Comparison of ENCODE assay signal across 8 cellular contexts in genomic region chr11:1693327-1694063, GRCh38. TPM values are rescaled to one million over a fixed set of nuclear protein-coding genes. Genes with fewer than 3 reads are reported as not detected.
DNase-seq lines count a peak whose midpoint lies in the region; ATAC-seq and TF ChIP-seq lines count a peak whose summit lies in the region.

No MANE protein-coding gene starts in this region.

- no peaks in the 10 kb centered on the region for H3K27me3 ChIP-seq in smooth muscle cell (ENCODE audit: low read depth)

- no peaks in the 10 kb centered on the region for H4K20me1 ChIP-seq in smooth muscle cell (ENCODE audit: low read depth)

- H2AFZ ChIP-seq in smooth muscle cell (ENCODE audit: low read depth): peak overlapping the region; percentile 89

- DNase-seq in NCI-H187 (lab: John Stamatoyannopoulos, UW) (peak; percentile 37 to 38), NCI-H187 treated with DMSO at 0.1 percent for 48 hours (lab: John Stamatoyannopoulos, UW) (no peak), NCI-H1930 (lab: John Stamatoyannopoulos, UW) (peak; percentile 48 to 83), inferior parietal cortex (ENCODE audit: extremely low spot score) (peak; percentile 71), smooth muscle cell (lab: John Stamatoyannopoulos, UW; ENCODE audit: unreplicated experiment) (peak; percentile 51), SHP77 (lab: John Stamatoyannopoulos, UW) (no peak)
- peak; percentile 60 for DNase-seq in central memory CD4-positive, alpha-beta T cell

- no peaks in the 10 kb centered on the region for H3K9me3 ChIP-seq in smooth muscle cell (replicated peaks; ENCODE audit: low read depth)

- peaks cover 6% of the 10 kb centered on the region for H3F3A ChIP-seq in smooth muscle cell (ENCODE audit: low read depth)

- peak; percentile 97 for TF ChIP-seq CTCF in smooth muscle cell (IDR thresholded peaks at IDR 0.05; ENCODE audit: borderline replicate concordance, insufficient read depth, poor library complexity, severe bottlenecking)

- H3K79me2 ChIP-seq in smooth muscle cell (ENCODE audit: low read depth): no peaks in the 10 kb centered on the region

- no peak overlapping the region for H3K27ac ChIP-seq in smooth muscle cell (ENCODE audit: low read depth)

- 24% methylated on average over 30 of the region's 37 CpGs for WGBS in smooth muscle cell (ENCODE audit: low lambda C conversion rate)

- H3K4me3 ChIP-seq in smooth muscle cell: peak overlapping the region; percentile 28

- H3K36me3 ChIP-seq in smooth muscle cell (ENCODE audit: low read depth): no peaks in the 10 kb centered on the region

- peak; percentile 51 to 53 for ATAC-seq in activated CD4-positive, CD25-positive, alpha-beta regulatory T cell treated with anti-CD3 and anti-CD28 coated beads, Interleukin-2, amount 50 U/mL, for 24 hours

- H3K4me2 ChIP-seq in smooth muscle cell: peak overlapping the region; percentile 80

- peaks cover 19% of the 10 kb centered on the region for H3K4me1 ChIP-seq in smooth muscle cell (ENCODE audit: low read depth)

- no peak overlapping the region for H3K9ac ChIP-seq in smooth muscle cell (ENCODE audit: low read depth)

RNA-seq across cellular contexts. Expression of gene KRTAP5-6, which starts 3.5 kb away (rescaled TPM):
- total RNA-seq in smooth muscle cell: not detected in 2 replicates
- not detected in 2 replicates for polyA plus RNA-seq in smooth muscle cell

RNA-seq across cellular contexts. Expression of gene IFITM10, which starts 56.9 kb away (rescaled TPM):
- 0.49 and 2.5 TPM in 2 replicates for total RNA-seq in smooth muscle cell
- polyA plus RNA-seq in smooth muscle cell: 2.2 and 4.2 TPM in 2 replicates

Comparison
In these comparisons a context has a peak if more than half of its experiments do, and no peak if none do; other contexts are left out.
1. DNase-seq: peak in NCI-H187 (2 of 2), NCI-H1930 (2 of 2), central memory CD4-positive, alpha-beta T cell (single experiment), inferior parietal cortex (single experiment) and smooth muscle cell (single experiment); none in NCI-H187 treated with DMSO at 0.1 percent for 48 hours (single experiment) and SHP77 (0 of 2).